Comparison of ENCODE assay signal across 8 cellular contexts in the genomic region with DNA sequence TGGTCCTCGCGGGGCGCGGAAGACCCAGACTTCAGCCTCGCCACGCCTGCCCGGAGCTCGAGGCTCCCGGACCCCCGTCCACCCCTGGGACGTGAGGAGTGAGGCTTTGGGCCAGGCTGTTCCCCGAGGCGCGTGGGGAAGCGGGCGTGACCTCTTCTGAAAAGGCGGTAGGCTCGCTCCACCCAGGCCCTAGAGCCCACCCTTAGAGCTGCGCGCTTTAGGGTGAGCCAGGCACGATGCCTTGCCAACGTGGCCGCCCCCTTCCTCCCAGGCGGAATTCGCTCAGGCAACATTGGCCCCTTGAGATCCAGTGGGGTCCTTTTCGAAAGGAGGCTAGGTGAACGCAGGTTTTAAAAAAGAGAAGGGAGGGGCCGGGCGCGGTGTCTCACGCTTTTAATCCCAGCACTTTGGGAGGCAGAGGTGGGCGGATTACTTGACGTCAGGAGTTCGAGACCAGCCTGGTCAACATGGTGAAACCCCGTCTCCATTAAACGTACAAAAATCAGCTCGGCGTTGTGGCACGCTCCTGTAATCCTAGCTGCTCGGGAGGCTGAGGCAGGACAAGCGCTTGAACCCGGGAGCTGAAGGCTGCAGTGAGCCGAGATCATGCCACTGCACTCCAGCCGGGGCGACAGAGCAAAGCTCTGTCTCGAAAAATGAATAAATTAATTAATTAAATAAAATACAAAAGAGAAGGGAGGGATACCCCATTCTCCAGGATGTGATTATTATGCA. TPM values are rescaled to one million over a fixed set of nuclear protein-coding genes. Genes with fewer than 3 reads are reported as not detected.
DNase-seq lines count a peak whose midpoint lies in the region; ATAC-seq, FAIRE-seq and TF ChIP-seq lines count a peak whose summit lies in the region.

No MANE protein-coding gene starts in this region.

- H3K27me3 Mint-ChIP-seq in IgD-negative memory B cell: peaks cover 25% of the 10 kb centered on the region

- TF ChIP-seq CTCF in C4-2B (conservative IDR thresholded peaks at IDR 0.05) (no peak), K562 (IDR thresholded peaks at IDR 0.05 in 2 of 3, conservative IDR thresholded peaks at IDR 0.05 in 1 of 3; ENCODE audit: insufficient read depth in 2 of 3, low read depth in 1 of 3, low read length in 3 of 3) (no peak), left lung (IDR thresholded peaks at IDR 0.05) (no peak), thoracic aorta (IDR thresholded peaks at IDR 0.05) (no peak)

- H3K27ac Mint-ChIP-seq in IgD-negative memory B cell: no peak overlapping the region

- peak overlapping the region; percentile 93 for H2AFZ ChIP-seq in K562 (ENCODE audit: low read depth, low read length)

- BruUV-seq in K562 (replicated peaks; lab: Mats Ljungman, UMichigan): no TSS peak

- peak overlapping the region; percentile 32; the same call in 1 of the 2 replicates for H3K27ac ChIP-seq in C4-2B
- H3K27ac ChIP-seq in K562 (ENCODE audit: extremely low read depth, low read depth, low read length): no peak overlapping the region
- peak overlapping the region; percentile 77 to 90 for H3K27ac ChIP-seq in left lung
- H3K27ac ChIP-seq in thoracic aorta: peak overlapping the region; percentile 87 to 89

- CTCF ChIA-PET in K562 (lab: Yijun Ruan, JAX; ENCODE audit: low intra/inter-chr PET ratio): interaction anchor here (1.0 kb wide), 1 partner anchor 31 kb away, joined by 3 read pairs; no protein-coding TSS in a partner anchor

- TF ChIP-seq EP300 in K562 (IDR thresholded peaks at IDR 0.05; ENCODE audit: low read length): no peak

- POLR2A ChIA-PET in K562 (lab: Yijun Ruan, JAX): interaction anchor here (0.5 to 1.6 kb wide), 7 partner anchors 8 to 694 kb away, joined by 3 to 5 read pairs (median 3); no protein-coding TSS in a partner anchor

- FAIRE-seq in K562 (lab: Jason Lieb, UNC): no peak

- H3K9me3 ChIP-seq in K562 (replicated peaks; ENCODE audit: control insufficient read depth, insufficient read depth, low read depth, low read length): no peaks in the 10 kb centered on the region
- no peaks in the 10 kb centered on the region for H3K9me3 ChIP-seq in left lung
- H3K9me3 ChIP-seq in thoracic aorta: no peaks in the 10 kb centered on the region

- peak overlapping the region in 3 of 4 donors; percentile 75 to 91 (median 91) for H3K4me3 Mint-ChIP-seq in IgD-negative memory B cell

- peak overlapping the region; percentile 43 to 91; a peak in 3 of 4 replicates for H3K9ac ChIP-seq in K562 (ENCODE audit: insufficient read depth in 1 of 2, low read depth in 2 of 2, low read length in 2 of 2)

- H3K27me3 ChIP-seq in K562 (ENCODE audit: control insufficient read depth in 2 of 2, insufficient read depth in 2 of 2, low read length in 2 of 2): peaks cover 27 to 39% of the 10 kb centered on the region in 2 experiments
- peaks cover 0 to 68% of the 10 kb centered on the region in 2 donors for H3K27me3 ChIP-seq in left lung
- H3K27me3 ChIP-seq in thoracic aorta (replicated peaks; ENCODE audit: insufficient read depth): no peaks in the 10 kb centered on the region

- TF ChIP-seq POLR2A in K562 (conservative IDR thresholded peaks at IDR 0.05): no peak

- H4K20me1 ChIP-seq in K562 (replicated peaks; ENCODE audit: control insufficient read depth, insufficient read depth, low read length): peaks cover 27% of the 10 kb centered on the region

- peaks cover 4% of the 10 kb centered on the region for H3K9me1 ChIP-seq in K562 (ENCODE audit: control insufficient read depth, insufficient read depth, low read length)

- no peaks in the 10 kb centered on the region for H3K9me3 Mint-ChIP-seq in IgD-negative memory B cell

- intact Hi-C loops in K562 (cut with micrococcal nuclease) (loop anchor here (10.0 kb wide), 2 partner anchors 247 to 583 kb away; a partner anchor contains a TSS), left lung (cut with DNase I) (loop anchor here in 1 of 2 donors (10.0 kb wide), 1 partner anchor 323 kb away; no protein-coding TSS in a partner anchor)

- in situ Hi-C loops in K562 (cut with MboI): no loop called here
- in situ Hi-C loops in G401 (cut with HindIII; ENCODE audit: low sequenced_read_pairs): no loop called here

- peaks cover 5 to 12% (median 11%) of the 10 kb centered on the region in 3 donors for H3K4me1 Mint-ChIP-seq in IgD-negative memory B cell

- peaks cover 7% of the 10 kb centered on the region; the same call in 1 of the 3 replicates for H3K79me2 ChIP-seq in K562 (ENCODE audit: control insufficient read depth, insufficient read depth, low read length)

- H3K36me3 ChIP-seq in K562 (ENCODE audit: control insufficient read depth, insufficient read depth, low read length): no peaks in the 10 kb centered on the region
- no peaks in the 10 kb centered on the region for H3K36me3 ChIP-seq in left lung
- H3K36me3 ChIP-seq in thoracic aorta: no peaks in the 10 kb centered on the region

- H3K4me2 ChIP-seq in K562 (ENCODE audit: insufficient read depth, low read length): peak overlapping the region; percentile 73

- DNase-seq in K562 (ENCODE audit: extremely low read depth in 1 of 4, low spot score in 3 of 4): no peak
- DNase-seq in left lung: peak in 1 of 2 donors; percentile 82
- no peak for DNase-seq in thoracic aorta (ENCODE audit: low spot score)
- no peak for DNase-seq in G401 (ENCODE audit: low spot score)

- ATAC-seq in K562: peak; percentile 1; the same call in 2 of the 3 replicates
- peak; percentile 33 for ATAC-seq in left lung
- ATAC-seq in thoracic aorta (ENCODE audit: insufficient number of reproducible peaks, low FRiP score, low read depth): peak; percentile 14
- no peak for ATAC-seq in GM21381 (IDR thresholded peaks at IDR 0.05; ENCODE audit: unreplicated experiment)
- ATAC-seq in HG02763 (IDR thresholded peaks at IDR 0.05; ENCODE audit: unreplicated experiment): no peak

- peaks cover 1% of the 10 kb centered on the region for H3K36me3 Mint-ChIP-seq in IgD-negative memory B cell

- 13% methylated on average over 45 of the region's 46 CpGs for WGBS in K562 (ENCODE audit: insufficient coverage, low coverage, missing lambda C conversion rate)

- peak overlapping the region; percentile 52 for H3K4me3 ChIP-seq in K562
- peak overlapping the region; percentile 57 to 59 for H3K4me3 ChIP-seq in left lung
- peak overlapping the region; percentile 74 for H3K4me3 ChIP-seq in thoracic aorta

- TF ChIP-seq RAD21 in K562 (CRISPR knock-in tag; conservative IDR thresholded peaks at IDR 0.05 in 1 of 2, IDR thresholded peaks at IDR 0.05 in 1 of 2): no peak

- H3K4me1 ChIP-seq in K562 (replicated peaks in 1 of 2; ENCODE audit: control insufficient read depth in 2 of 2, insufficient read depth in 2 of 2, low read length in 2 of 2): peaks cover 34 to 56% of the 10 kb centered on the region in 2 experiments
- H3K4me1 ChIP-seq in left lung: peaks cover 19 to 53% of the 10 kb centered on the region in 2 donors
- H3K4me1 ChIP-seq in thoracic aorta (ENCODE audit: control insufficient read depth in 1 of 2, low read depth in 2 of 2): peaks cover 16 to 50% of the 10 kb centered on the region in 2 donors

RNA-seq across cellular contexts. Expression of a gene that starts 0.9 kb away (rescaled TPM):
- polyA plus RNA-seq in IgD-negative memory B cell (4.9 TPM), K562 (2011; rRNA removed) (1.9 and 4.1 TPM in 2 replicates), K562 (2014; fragmentation: Illumina TruSeq; extraction: Trizol) (6.0 and 6.2 TPM in 2 replicates), K562 (2014; fragmentation: Nextera tagmentation; extraction: Ambion mirVana) (1 to 10 TPM; 1.1 to 1.3 TPM), K562 (2014; rRNA removed) (6.9 and 7.5 TPM in 2 replicates)
- total RNA-seq in K562 (2011; cell fraction: chromatin; rRNA removed; ENCODE audit: low replicate concordance): 1.1 and 3.4 TPM in 2 replicates
- total RNA-seq in K562 (2011; cell fraction: nucleolus; rRNA removed): 4.1 and 5.0 TPM in 2 replicates
- 2.4 and 3.1 TPM in 2 replicates for total RNA-seq in K562 (2011; cell fraction: nucleoplasm; rRNA removed)
- total RNA-seq in K562 (2014; rRNA removed) (12.3 and 15.4 TPM in 2 replicates), K562 (2014; rRNA removed; fragmentation: Illumina TruSeq; extraction: Trizol) (5.4 and 5.6 TPM in 2 replicates), K562 (2015; rRNA removed; fragmentation: Illumina TruSeq; extraction: Trizol) (4.7 and 4.9 TPM in 2 replicates), K562 (2021) (11.0 and 12.0 TPM in 2 replicates), left lung (10 to 100 TPM; 13.8 to 14.1 TPM), thoracic aorta (10 to 100 TPM; 11.7 to 11.8 TPM)
- polyA plus RNA-seq in K562 (2011; cell fraction: cytosol; rRNA removed): 4.8 and 7.0 TPM in 2 replicates
- polyA plus RNA-seq in K562 (2011; cell fraction: nucleus; rRNA removed): 2.3 and 3.2 TPM in 2 replicates
- polyA plus RNA-seq in K562 (2012): 4.4 and 9.2 TPM in 2 replicates
- 1.8 and 2.4 TPM in 2 replicates for polyA minus RNA-seq in K562 (2011; rRNA and poly(A)+ RNA removed)
- polyA minus RNA-seq in K562 (2011; cell fraction: cytosol; rRNA and poly(A)+ RNA removed): 2.7 and 5.1 TPM in 2 replicates
- 2.0 and 4.3 TPM in 2 replicates for polyA minus RNA-seq in K562 (2011; cell fraction: nucleus; rRNA and poly(A)+ RNA removed)
- 28.8 and 31.8 TPM in 2 replicates for total RNA-seq in G401 (2014; rRNA removed; shearing (Covaris generic))

RNA-seq across cellular contexts. Expression of a gene that starts 19.6 kb away (rescaled TPM):
- polyA plus RNA-seq in IgD-negative memory B cell (325 TPM), K562 (2011; rRNA removed) (245 and 357 TPM in 2 replicates), K562 (2014; fragmentation: Illumina TruSeq; extraction: Trizol) (553 and 569 TPM in 2 replicates), K562 (2014; fragmentation: Nextera tagmentation; extraction: Ambion mirVana) (100 to 1,000 TPM in 1 of 2 experiments, 10 to 100 TPM in 1; 86.8 to 116 TPM), K562 (2014; rRNA removed) (419 and 568 TPM in 2 replicates)
- total RNA-seq in K562 (2011; cell fraction: chromatin; rRNA removed; ENCODE audit: low replicate concordance): 32.1 and 48.6 TPM in 2 replicates
- total RNA-seq in K562 (2011; cell fraction: nucleolus; rRNA removed): 31.2 and 36.9 TPM in 2 replicates
- total RNA-seq in K562 (2011; cell fraction: nucleoplasm; rRNA removed): 54.6 and 80.4 TPM in 2 replicates
- total RNA-seq in K562 (2014; rRNA removed) (182 and 196 TPM in 2 replicates), K562 (2014; rRNA removed; fragmentation: Illumina TruSeq; extraction: Trizol) (427 and 480 TPM in 2 replicates), K562 (2015; rRNA removed; fragmentation: Illumina TruSeq; extraction: Trizol) (371 and 389 TPM in 2 replicates), K562 (2021) (476 and 490 TPM in 2 replicates), left lung (100 to 1,000 TPM; 170 TPM), thoracic aorta (10 to 100 TPM; 45.2 to 66.3 TPM)
- 349 and 400 TPM in 2 replicates for polyA plus RNA-seq in K562 (2011; cell fraction: cytosol; rRNA removed)
- polyA plus RNA-seq in K562 (2011; cell fraction: nucleus; rRNA removed): 157 and 270 TPM in 2 replicates
- polyA plus RNA-seq in K562 (2012): 668 and 675 TPM in 2 replicates
- polyA minus RNA-seq in K562 (2011; rRNA and poly(A)+ RNA removed): 90.7 and 143 TPM in 2 replicates
- 143 and 157 TPM in 2 replicates for polyA minus RNA-seq in K562 (2011; cell fraction: cytosol; rRNA and poly(A)+ RNA removed)
- polyA minus RNA-seq in K562 (2011; cell fraction: nucleus; rRNA and poly(A)+ RNA removed): 12.9 and 34.8 TPM in 2 replicates
- total RNA-seq in G401 (2014; rRNA removed; shearing (Covaris generic)): 290 and 313 TPM in 2 replicates

RNA-seq across cellular contexts. Expression of a gene that starts 37.9 kb away (rescaled TPM):
- polyA plus RNA-seq in IgD-negative memory B cell (0.24 TPM), K562 (2011; rRNA removed) (0.24 and 0.29 TPM in 2 replicates), K562 (2014; fragmentation: Illumina TruSeq; extraction: Trizol) (0.09 and 0.15 TPM in 2 replicates), K562 (2014; fragmentation: Nextera tagmentation; extraction: Ambion mirVana) (not detected), K562 (2014; rRNA removed) (not detected in 2 replicates)
- not detected in 2 replicates for total RNA-seq in K562 (2011; cell fraction: chromatin; rRNA removed; ENCODE audit: low replicate concordance)
- 0.33 TPM in 1 of 2 replicates, not detected in the other for total RNA-seq in K562 (2011; cell fraction: nucleolus; rRNA removed)
- not detected in 2 replicates for total RNA-seq in K562 (2011; cell fraction: nucleoplasm; rRNA removed)
- total RNA-seq in K562 (2014; rRNA removed) (not detected in 2 replicates), K562 (2014; rRNA removed; fragmentation: Illumina TruSeq; extraction: Trizol) (not detected in 2 replicates), K562 (2015; rRNA removed; fragmentation: Illumina TruSeq; extraction: Trizol) (0.08 and 0.11 TPM in 2 replicates), K562 (2021) (0.27 and 0.31 TPM in 2 replicates), left lung (10 to 100 TPM in 1 of 2 donors, 1 to 10 TPM in 1; 1.9 to 20.1 TPM), thoracic aorta (1 to 10 TPM; 1.5 to 3.5 TPM)
- polyA plus RNA-seq in K562 (2011; cell fraction: cytosol; rRNA removed): 0.15 and 0.18 TPM in 2 replicates
- polyA plus RNA-seq in K562 (2011; cell fraction: nucleus; rRNA removed): 0.14 and 0.15 TPM in 2 replicates
- polyA plus RNA-seq in K562 (2012): 0.14 and 0.21 TPM in 2 replicates
- 0.11 and 0.42 TPM in 2 replicates for polyA minus RNA-seq in K562 (2011; rRNA and poly(A)+ RNA removed)
- not detected in 2 replicates for polyA minus RNA-seq in K562 (2011; cell fraction: cytosol; rRNA and poly(A)+ RNA removed)
- not detected in 2 replicates for polyA minus RNA-seq in K562 (2011; cell fraction: nucleus; rRNA and poly(A)+ RNA removed)
- 7.7 and 15.0 TPM in 2 replicates for total RNA-seq in G401 (2014; rRNA removed; shearing (Covaris generic))

RNA-seq across cellular contexts. Expression of a gene that starts 50.8 kb away (rescaled TPM):
- 42.7 TPM for polyA plus RNA-seq in IgD-negative memory B cell
- 89.6 and 158 TPM in 2 replicates for total RNA-seq in K562 (2011; cell fraction: chromatin; rRNA removed; ENCODE audit: low replicate concordance)
- total RNA-seq in K562 (2011; cell fraction: nucleolus; rRNA removed): 91.7 and 93.2 TPM in 2 replicates
- 102 and 120 TPM in 2 replicates for total RNA-seq in K562 (2011; cell fraction: nucleoplasm; rRNA removed)
- total RNA-seq in K562 (2014; rRNA removed): 26.1 and 27.6 TPM in 2 replicates
- 28.2 and 29.4 TPM in 2 replicates for total RNA-seq in K562 (2014; rRNA removed; fragmentation: Illumina TruSeq; extraction: Trizol)
- 17.5 and 19.1 TPM in 2 replicates for total RNA-seq in K562 (2015; rRNA removed; fragmentation: Illumina TruSeq; extraction: Trizol)
- 40.3 and 43.0 TPM in 2 replicates for total RNA-seq in K562 (2021)
- polyA plus RNA-seq in K562 (2011; rRNA removed): 50.4 and 58.4 TPM in 2 replicates
- polyA plus RNA-seq in K562 (2011; cell fraction: cytosol; rRNA removed): 36.0 and 55.5 TPM in 2 replicates
- polyA plus RNA-seq in K562 (2011; cell fraction: nucleus; rRNA removed): 288 and 307 TPM in 2 replicates
- polyA plus RNA-seq in K562 (2012): 18.3 and 40.2 TPM in 2 replicates
- 29.7 and 35.3 TPM in 2 replicates for polyA plus RNA-seq in K562 (2014; fragmentation: Illumina TruSeq; extraction: Trizol)
- polyA plus RNA-seq in K562 (2014; fragmentation: Nextera tagmentation; extraction: Ambion mirVana): 10 to 100 TPM in 1 of 2 experiments, 1 to 10 TPM in 1; 6.8 to 10.2 TPM
- polyA plus RNA-seq in K562 (2014; rRNA removed): 47.9 and 50.4 TPM in 2 replicates
- polyA minus RNA-seq in K562 (2011; rRNA and poly(A)+ RNA removed): 19.0 and 21.3 TPM in 2 replicates
- polyA minus RNA-seq in K562 (2011; cell fraction: cytosol; rRNA and poly(A)+ RNA removed): 7.7 and 8.3 TPM in 2 replicates
- polyA minus RNA-seq in K562 (2011; cell fraction: nucleus; rRNA and poly(A)+ RNA removed): 35.0 and 39.9 TPM in 2 replicates
- 10 to 100 TPM; 66.0 to 84.7 TPM for total RNA-seq in left lung
- total RNA-seq in thoracic aorta: 10 to 100 TPM; 61.1 to 85.6 TPM
- total RNA-seq in G401 (2014; rRNA removed; shearing (Covaris generic)): 53.5 and 58.8 TPM in 2 replicates

Comparison
In these comparisons a context has a peak if more than half of its experiments do, and no peak if none do; other contexts are left out.
1. ATAC-seq: peak in K562 (single experiment), left lung (single experiment) and thoracic aorta (single experiment); none in GM21381 (single experiment) and HG02763 (single experiment).
2. Peak in every context shown above with its lines, with median percentiles within 50 percentile points of each other: H3K4me3 ChIP-seq.